ENCODE assay signal across 14 cellular contexts in the genomic region with DNA sequence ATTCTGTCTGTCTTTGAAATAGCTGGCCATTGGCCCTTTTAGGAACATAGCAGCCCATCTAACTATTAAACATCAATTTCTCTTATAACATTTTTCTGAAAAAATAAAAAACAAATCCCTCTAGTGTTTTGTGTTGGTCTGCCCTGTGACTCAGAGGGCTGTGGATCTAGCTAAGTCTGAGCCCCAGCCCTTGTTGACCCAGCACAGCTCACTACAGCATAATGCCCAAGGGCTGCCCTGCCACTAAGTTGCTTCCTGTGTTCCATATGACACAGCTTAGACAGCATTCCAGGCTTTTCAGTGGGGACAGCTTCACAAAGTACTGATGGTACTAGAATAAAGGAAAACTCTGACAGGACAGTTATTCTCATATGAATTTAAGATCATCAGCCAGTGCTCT.
DNase-seq lines count a peak whose midpoint lies in the region; ATAC-seq and TF ChIP-seq lines count a peak whose summit lies in the region.
"Had no signal": no experiment of that assay in that cellular context is flagged by ENCODE, and none has a peak within 500 bp of the region (broad histone marks: within the 10 kb centered on the region; RNA-seq: fewer than 3 reads in every experiment).

No MANE protein-coding gene starts in this region.

- no peak overlapping the region for H2AFZ ChIP-seq in SK-N-SH (ENCODE audit: low read depth)
- no peak overlapping the region for H2AFZ ChIP-seq in fibroblast of lung (ENCODE audit: low read length)

- H3K79me2 ChIP-seq in SK-N-SH (ENCODE audit: insufficient read depth) (peaks cover 96% of the 10 kb centered on the region), fibroblast of lung (ENCODE audit: control insufficient read depth, insufficient read depth, low read length) (peaks cover 30% of the 10 kb centered on the region)

- H4K20me1 ChIP-seq in SK-N-SH (ENCODE audit: insufficient read depth) (no peaks in the 10 kb centered on the region), fibroblast of lung (ENCODE audit: control insufficient read depth, extremely low read depth, insufficient read depth, low read length) (no peaks in the 10 kb centered on the region)

- H3K9ac ChIP-seq in SK-N-SH (no peak overlapping the region; the same call in 1 of the 2 replicates), fibroblast of lung (ENCODE audit: insufficient read depth, low read length) (no peak overlapping the region)

- TF ChIP-seq CTCF in SK-N-SH (IDR thresholded peaks at IDR 0.05), result no peak
- no peak for TF ChIP-seq CTCF in fibroblast of lung (conservative IDR thresholded peaks at IDR 0.05 in 1 of 2, IDR thresholded peaks at IDR 0.05 in 1 of 2; ENCODE audit: low read depth in 1 of 2, low read length in 2 of 2)
- TF ChIP-seq CTCF in nephron progenitor cell (IDR thresholded peaks at IDR 0.05), result no peak
- no peak for TF ChIP-seq CTCF in glutamatergic neuron (IDR thresholded peaks at IDR 0.05; ENCODE audit: partially characterized antibody, unreplicated experiment)

- peaks cover 81% of the 10 kb centered on the region for H3K4me1 Mint-ChIP-seq in nephron progenitor cell
- H3K4me1 Mint-ChIP-seq in glutamatergic neuron (ENCODE audit: low read depth, unreplicated experiment), result peaks cover 28% of the 10 kb centered on the region

- H3K36me3 Mint-ChIP-seq in nephron progenitor cell (ENCODE audit: low read depth) (peaks cover 74% of the 10 kb centered on the region), glutamatergic neuron (ENCODE audit: unreplicated experiment) (no peaks in the 10 kb centered on the region)
- H3K36me3 Mint-ChIP-seq: CD4-positive, CD25-positive, alpha-beta regulatory T cell had no signal

- H3K27ac Mint-ChIP-seq in nephron progenitor cell (peak overlapping the region; percentile 97), glutamatergic neuron (ENCODE audit: unreplicated experiment) (no peak overlapping the region)
- H3K27ac Mint-ChIP-seq: activated B cell treated with CpG ODN at 0.5 μM for 24 hours; CD4-positive, CD25-positive, alpha-beta regulatory T cell had no signal

- peaks cover 13 to 37% of the 10 kb centered on the region in 2 experiments for H3K4me1 ChIP-seq in SK-N-SH (ENCODE audit: control insufficient read depth in 1 of 2, insufficient read depth in 2 of 2, low read depth in 1 of 2, low read length in 1 of 2)
- H3K4me1 ChIP-seq in fibroblast of lung (ENCODE audit: control insufficient read depth, extremely low read depth, insufficient read depth, low read length), result peaks cover 3% of the 10 kb centered on the region

- ATAC-seq in HG03159 (IDR thresholded peaks at IDR 0.05; ENCODE audit: unreplicated experiment), result no peak
- no peak for ATAC-seq in HG02588 (IDR thresholded peaks at IDR 0.05; ENCODE audit: unreplicated experiment)
- ATAC-seq in HG03045 (IDR thresholded peaks at IDR 0.05; ENCODE audit: unreplicated experiment), result no peak
- ATAC-seq: activated T-cell treated with anti-CD3 and anti-CD28 coated beads, Interleukin-2, amount 50 U/mL, for 4 hours; gastroesophageal sphincter had no signal

- no peaks in the 10 kb centered on the region for H3K27me3 ChIP-seq in SK-N-SH (ENCODE audit: insufficient read depth)
- H3K27me3 ChIP-seq in fibroblast of lung (ENCODE audit: control insufficient read depth, insufficient read depth, low read length), result no peaks in the 10 kb centered on the region
- H3K27me3 ChIP-seq: gastroesophageal sphincter had no signal

- H3F3A ChIP-seq in SK-N-SH (replicated peaks; ENCODE audit: insufficient read depth), result peaks cover 3% of the 10 kb centered on the region

- H3K9me3 ChIP-seq in SK-N-SH, result no peaks in the 10 kb centered on the region
- H3K9me3 ChIP-seq in fibroblast of lung (ENCODE audit: control insufficient read depth, insufficient read depth, low read depth, low read length), result no peaks in the 10 kb centered on the region
- H3K9me3 ChIP-seq: gastroesophageal sphincter had no signal

- H3K4me3 Mint-ChIP-seq in nephron progenitor cell (no peak overlapping the region), glutamatergic neuron (ENCODE audit: unreplicated experiment) (no peak overlapping the region)
- H3K4me3 Mint-ChIP-seq: activated B cell treated with CpG ODN at 0.5 μM for 24 hours; activated T-cell treated with anti-CD3 and anti-CD28 coated beads, Interleukin-2, amount 50 U/mL, for 4 hours; CD4-positive, CD25-positive, alpha-beta regulatory T cell had no signal

- H3K4me3 ChIP-seq in SK-N-SH (ENCODE audit: low read depth in 2 of 2, low read length in 1 of 2) (no peak overlapping the region), fibroblast of lung (replicated peaks in 1 of 4; ENCODE audit: control extremely low read depth in 1 of 4, insufficient read depth in 1 of 4, low read depth in 3 of 4, low read length in 4 of 4) (no peak overlapping the region)
- H3K4me3 ChIP-seq: gastroesophageal sphincter had no signal

- H3K36me3 ChIP-seq in SK-N-SH (replicated peaks in 1 of 2; ENCODE audit: control insufficient read depth in 1 of 2, insufficient read depth in 2 of 2, low read length in 1 of 2), result peaks cover 7 to 12% of the 10 kb centered on the region in 2 experiments
- no peaks in the 10 kb centered on the region for H3K36me3 ChIP-seq in fibroblast of lung (ENCODE audit: control insufficient read depth, insufficient read depth, low read length)
- H3K36me3 ChIP-seq: gastroesophageal sphincter had no signal

- peak overlapping the region; percentile 19; the same call in 1 of the 2 replicates for H3K4me2 ChIP-seq in SK-N-SH
- no peak overlapping the region for H3K4me2 ChIP-seq in fibroblast of lung (ENCODE audit: extremely low read depth, insufficient read depth, low read length)

- no peak for TF ChIP-seq RAD21 in SK-N-SH (IDR thresholded peaks at IDR 0.05; ENCODE audit: low read length)

- TF ChIP-seq EP300 in SK-N-SH (IDR thresholded peaks at IDR 0.05; ENCODE audit: borderline replicate concordance in 1 of 2, low read depth in 1 of 2, low read length in 1 of 2), result no peak

- H3K9me2 ChIP-seq in SK-N-SH, result no peaks in the 10 kb centered on the region

- peak overlapping the region in 1 of 2 experiments; percentile 65; a peak in 2 of 4 replicates for H3K27ac ChIP-seq in SK-N-SH (ENCODE audit: low read depth in 2 of 2, low read length in 1 of 2)
- H3K27ac ChIP-seq in fibroblast of lung (ENCODE audit: insufficient read depth, low read length), result no peak overlapping the region

- H3K9me3 Mint-ChIP-seq in nephron progenitor cell (no peaks in the 10 kb centered on the region), glutamatergic neuron (ENCODE audit: unreplicated experiment) (peaks cover 6% of the 10 kb centered on the region)
- H3K9me3 Mint-ChIP-seq: activated B cell treated with CpG ODN at 0.5 μM for 24 hours; activated T-cell treated with anti-CD3 and anti-CD28 coated beads, Interleukin-2, amount 50 U/mL, for 4 hours had no signal

- CTCF ChIA-PET in SK-N-SH (lab: Yijun Ruan, JAX), result interaction anchor here (0.7 to 1.3 kb wide), 4 partner anchors 13 to 468 kb away, joined by 3 read pairs; no protein-coding TSS in a partner anchor

- POLR2A ChIA-PET in SK-N-SH (lab: Yijun Ruan, JAX), result interaction anchor here (0.7 kb wide), 1 partner anchor 8 kb away, joined by 3 read pairs; no protein-coding TSS in a partner anchor

- H3K27me3 Mint-ChIP-seq in nephron progenitor cell (ENCODE audit: low read depth, poor library complexity), result no peaks in the 10 kb centered on the region
- peaks cover 5% of the 10 kb centered on the region for H3K27me3 Mint-ChIP-seq in glutamatergic neuron (ENCODE audit: unreplicated experiment)
- H3K27me3 Mint-ChIP-seq: activated B cell treated with CpG ODN at 0.5 μM for 24 hours had no signal

- DNase-seq in ELR (ENCODE audit: low read depth), result peak; percentile 82
- no peak for DNase-seq in SK-N-SH
- peak; percentile 39 to 53 for DNase-seq in fibroblast of lung (ENCODE audit: low read depth in 2 of 2)
- DNase-seq in nephron progenitor cell, result no peak
- DNase-seq in glutamatergic neuron, result no peak
- DNase-seq: activated B cell treated with CpG ODN at 0.5 μM for 24 hours; activated T-cell treated with anti-CD3 and anti-CD28 coated beads, Interleukin-2, amount 50 U/mL, for 4 hours; CD4-positive, CD25-positive, alpha-beta regulatory T cell; right cardiac atrium; trophoblast cell had no signal

TF ChIP-seq in SK-N-SH, 30 proteins besides CTCF, POLR2A, EP300 and RAD21:
- TF ChIP-seq CHD2 (IDR thresholded peaks at IDR 0.05; ENCODE audit: low read length, partially characterized antibody) (no peak), YY1 (IDR thresholded peaks at IDR 0.05; ENCODE audit: low read depth) (no peak), ZBTB33 (IDR thresholded peaks at IDR 0.05; ENCODE audit: borderline replicate concordance, low read depth) (no peak), ELF1 (IDR thresholded peaks at IDR 0.05) (no peak), MEF2A (IDR thresholded peaks at IDR 0.05; ENCODE audit: borderline replicate concordance, low read depth) (no peak), SIN3A (IDR thresholded peaks at IDR 0.05; ENCODE audit: borderline replicate concordance, low read depth, low read length) (no peak), FOXJ3 (CRISPR knock-in tag; IDR thresholded peaks at IDR 0.05) (no peak), TCF12 (IDR thresholded peaks at IDR 0.05) (no peak), TAF1 (IDR thresholded peaks at IDR 0.05; ENCODE audit: borderline replicate concordance, low read depth, low read length) (no peak), POLR2AphosphoS5 (IDR thresholded peaks at IDR 0.05; ENCODE audit: low read depth, low read length) (no peak), TEAD4 (IDR thresholded peaks at IDR 0.05; ENCODE audit: borderline replicate concordance, insufficient read depth) (no peak)

Comparison
In these comparisons a context has a peak if more than half of its experiments do, and no peak if none do; other contexts are left out.
1. DNase-seq: peak in ELR (single experiment) and fibroblast of lung (2 of 2); none in SK-N-SH (single experiment), nephron progenitor cell (single experiment) and glutamatergic neuron (single experiment).